In the genomic region with DNA sequence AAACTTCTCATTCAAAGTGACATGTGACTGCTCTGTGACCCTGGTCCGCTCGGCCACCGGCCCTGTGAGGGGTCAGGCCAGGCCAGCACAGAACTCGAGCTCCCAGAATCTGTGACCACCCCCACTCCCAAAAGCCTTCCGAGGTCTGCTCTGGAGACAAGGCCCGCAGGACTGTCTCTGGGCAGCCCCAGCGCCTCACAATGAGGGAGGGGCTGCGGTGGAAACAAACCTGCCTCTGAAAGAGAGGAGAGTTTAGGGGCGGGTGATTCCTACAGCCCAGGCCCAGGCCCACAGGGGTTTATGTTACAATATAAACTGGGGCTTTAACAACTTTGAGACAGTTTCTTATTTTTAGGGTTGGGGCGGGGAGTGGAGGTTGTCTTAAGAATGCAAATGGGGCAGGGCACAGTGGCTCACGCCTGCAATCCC, we compare ENCODE assay signal across 19 cellular contexts. TPM values are rescaled to one million over a fixed set of nuclear protein-coding genes. Genes with fewer than 3 reads are reported as not detected.
DNase-seq lines count a peak whose midpoint lies in the region; FAIRE-seq and TF ChIP-seq lines count a peak whose summit lies in the region.
"Had no signal": no experiment of that assay in that cellular context is flagged by ENCODE, and none has a peak within 500 bp of the region (broad histone marks: within the 10 kb centered on the region; RNA-seq: fewer than 3 reads in every experiment).

No MANE protein-coding gene starts in this region.

- H3K4ac ChIP-seq in mesenchymal stem cell (ENCODE audit: low read depth in 1 of 2, low read length in 2 of 2) = no peak overlapping the region

- 0 out of 2 replicates have a peak overlapping the region, but pooled peaks have one; percentile 7 for H3K27ac ChIP-seq in RWPE1
- peak overlapping the region; percentile 65 to 98 (median 79) for H3K27ac ChIP-seq in esophagus muscularis mucosa (replicated peaks in 1 of 4)
- peak overlapping the region; percentile 15 for H3K27ac ChIP-seq in mesenchymal stem cell (ENCODE audit: low read length, poor library complexity, severe bottlenecking)
- peak overlapping the region; percentile 77 for H3K27ac ChIP-seq in stomach smooth muscle (ENCODE audit: low read length)
- H3K27ac ChIP-seq: epithelial cell of prostate had no signal

- POLR2A ChIA-PET in RWPE1 (lab: Yijun Ruan, JAX; ENCODE audit: low non-redundant PET) = no interaction called here

- H2AFZ ChIP-seq in mesenchymal stem cell (ENCODE audit: low read depth, low read length) = no peak overlapping the region

- no peaks in the 10 kb centered on the region for H3K9me3 ChIP-seq in esophagus muscularis mucosa
- H3K9me3 ChIP-seq in mesenchymal stem cell (ENCODE audit: control insufficient read depth, low read length) = no peaks in the 10 kb centered on the region
- no peaks in the 10 kb centered on the region for H3K9me3 ChIP-seq in stomach smooth muscle (ENCODE audit: control insufficient read depth in 2 of 2, low read length in 2 of 2)

- DNase-seq in RWPE1 (ENCODE audit: low spot score) = no peak
- DNase-seq in esophagus muscularis mucosa (ENCODE audit: extremely low spot score) = no peak
- no peak for DNase-seq in mesenchymal stem cell
- DNase-seq in GM19239 (ENCODE audit: insufficient read length, low spot score) = no peak
- DNase-seq in DMS 273 treated with DMSO at 0.1 percent for 48 hours (lab: John Stamatoyannopoulos, UW) = no peak
- no peak for DNase-seq in NCI-H524 (lab: John Stamatoyannopoulos, UW)
- DNase-seq in foreskin melanocyte = no peak
- DNase-seq: activated CD4-positive, alpha-beta T cell treated with anti-CD3 and anti-CD28 coated beads, Interleukin-2, amount 10 ng/mL, durations not matched to agents 24 days and 14 days; activated naive CD8-positive, alpha-beta T cell treated with anti-CD3 and anti-CD28 coated beads for 36 hours; activated T-cell treated with anti-CD3 and anti-CD28 coated beads for 4 hours; C1 segment of cervical spinal cord; DMS79 treated with DMSO at 0.1 percent for 48 hours; NCI-H2029; T-helper 9 cell had no signal

- TF ChIP-seq CTCF in RWPE1 (conservative IDR thresholded peaks at IDR 0.05; ENCODE audit: low read depth) = no peak
- TF ChIP-seq CTCF in esophagus muscularis mucosa (IDR thresholded peaks at IDR 0.05) = no peak

- TF ChIP-seq EP300 in esophagus muscularis mucosa (IDR thresholded peaks at IDR 0.05) = no peak

- no peak overlapping the region for H2AK5ac ChIP-seq in mesenchymal stem cell (ENCODE audit: low read length, severe bottlenecking)

- peaks cover 0 to 8% (median 0%) of the 10 kb centered on the region in 4 donors for H3K36me3 ChIP-seq in esophagus muscularis mucosa
- peaks cover 17 to 21% of the 10 kb centered on the region in 2 experiments for H3K36me3 ChIP-seq in mesenchymal stem cell (ENCODE audit: control insufficient read depth in 1 of 2, insufficient read depth in 2 of 2, low read depth in 1 of 2, low read length in 2 of 2)
- H3K36me3 ChIP-seq in stomach smooth muscle (ENCODE audit: control insufficient read depth in 2 of 2, insufficient read depth in 2 of 2, low read length in 2 of 2) = peaks cover under 1% of the 10 kb centered on the region in 2 donors

- intact Hi-C loops in esophagus muscularis mucosa (cut with DNase I) = no loop called here

- H4K8ac ChIP-seq in mesenchymal stem cell (ENCODE audit: low read length) = no peak overlapping the region

- no peak for TF ChIP-seq POLR2A in esophagus muscularis mucosa (IDR thresholded peaks at IDR 0.05; ENCODE audit: low read depth)

- no peak overlapping the region for H3K18ac ChIP-seq in mesenchymal stem cell (ENCODE audit: low read depth in 1 of 2, low read length in 2 of 2)

- no peak overlapping the region for H4K91ac ChIP-seq in mesenchymal stem cell (ENCODE audit: low read length)

- H3K4me3 ChIP-seq in esophagus muscularis mucosa (no peak overlapping the region), mesenchymal stem cell (ENCODE audit: insufficient read depth in 1 of 2, low read depth in 1 of 2, low read length in 2 of 2) (no peak overlapping the region), stomach smooth muscle (ENCODE audit: low read length in 2 of 2) (no peak overlapping the region)

- H2BK5ac ChIP-seq in mesenchymal stem cell (ENCODE audit: low read depth, low read length, poor library complexity, severe bottlenecking) = no peak overlapping the region

- WGBS in esophagus muscularis mucosa = 38% methylated on average over 11 of the region's 11 CpGs
- WGBS in mesenchymal stem cell = 40% methylated on average over 11 of the region's 11 CpGs

- H3K27me3 ChIP-seq in esophagus muscularis mucosa (no peaks in the 10 kb centered on the region), mesenchymal stem cell (ENCODE audit: control insufficient read depth in 1 of 2, insufficient read depth in 1 of 2, low read length in 2 of 2) (no peaks in the 10 kb centered on the region), stomach smooth muscle (ENCODE audit: control insufficient read depth in 1 of 2, insufficient read depth in 2 of 2, low read length in 2 of 2) (no peaks in the 10 kb centered on the region)

- H3K9ac ChIP-seq in mesenchymal stem cell (ENCODE audit: low read length) (peak overlapping the region; percentile 68), stomach smooth muscle (ENCODE audit: low read length in 2 of 2) (no peak overlapping the region)

- H3K14ac ChIP-seq in mesenchymal stem cell (ENCODE audit: low read length in 2 of 2) = no peak overlapping the region

- H3K79me1 ChIP-seq in mesenchymal stem cell (replicated peaks; ENCODE audit: low read length, poor library complexity, severe bottlenecking) = no peaks in the 10 kb centered on the region

- FAIRE-seq in GM19239 (lab: Jason Lieb, UNC) = no peak

- peaks cover 32 to 62% (median 58%) of the 10 kb centered on the region in 4 donors for H3K4me1 ChIP-seq in esophagus muscularis mucosa
- H3K4me1 ChIP-seq in mesenchymal stem cell (ENCODE audit: control insufficient read depth, insufficient read depth, low read depth, low read length) = peaks cover 21% of the 10 kb centered on the region
- peaks cover 57% of the 10 kb centered on the region for H3K4me1 ChIP-seq in stomach smooth muscle (ENCODE audit: control insufficient read depth, insufficient read depth, low read length)

- H2BK120ac ChIP-seq in mesenchymal stem cell (ENCODE audit: low read depth, low read length) = no peak overlapping the region

- no peak overlapping the region for H3K4me2 ChIP-seq in mesenchymal stem cell (ENCODE audit: low read length, poor library complexity, severe bottlenecking)

- CTCF ChIA-PET in RWPE1 (lab: Yijun Ruan, JAX) = no interaction called here

- H3K23ac ChIP-seq in mesenchymal stem cell (ENCODE audit: low read length in 2 of 2) = no peak overlapping the region

- H2BK15ac ChIP-seq in mesenchymal stem cell (ENCODE audit: low read depth, poor library complexity, severe bottlenecking) = no peak overlapping the region

- no peak overlapping the region for H2BK12ac ChIP-seq in mesenchymal stem cell (ENCODE audit: low read length in 2 of 2)

RNA-seq across cellular contexts. Expression of gene IGFBP4, which starts 19.9 kb away (rescaled TPM):
- 100 to 1,000 TPM; 258 to 444 (median 268) TPM for total RNA-seq in esophagus muscularis mucosa
- polyA plus RNA-seq in mesenchymal stem cell (2013, experiment 1 of 2) = 339 TPM
- 339 TPM for polyA plus RNA-seq in mesenchymal stem cell (2013, experiment 2 of 2)

RNA-seq across cellular contexts. Expression of gene TNS4, which starts 38.3 kb away (rescaled TPM):
- not detected for total RNA-seq in esophagus muscularis mucosa
- not detected for polyA plus RNA-seq in mesenchymal stem cell (2013, experiment 1 of 2)
- polyA plus RNA-seq in mesenchymal stem cell (2013, experiment 2 of 2) = 0.12 TPM
- total RNA-seq: M059J, progenitor cell of endocrine pancreas, RPMI7951 had no signal

RNA-seq across cellular contexts. Expression of gene TOP2A, which starts 45.4 kb away (rescaled TPM):
- total RNA-seq in esophagus muscularis mucosa = 1 to 10 TPM in 1 of 4 donors, under 1 TPM in 3; under 0.01 to 1.4 (median 0.30) TPM
- polyA plus RNA-seq in mesenchymal stem cell (2013, experiment 1 of 2) = 14.5 TPM
- 15.0 TPM for polyA plus RNA-seq in mesenchymal stem cell (2013, experiment 2 of 2)

Comparison
In these comparisons a context has a peak if more than half of its experiments do, and no peak if none do; other contexts are left out.
1. H3K27ac ChIP-seq: peak in every context shown above with its lines; median percentile 79 in esophagus muscularis mucosa; 77 in stomach smooth muscle; 15 in mesenchymal stem cell; 7 in RWPE1.